ENCODE assay signal across 9 cellular contexts in genomic region chr5:150058480-150059126, GRCh38. TPM values are rescaled to one million over a fixed set of nuclear protein-coding genes. Genes with fewer than 3 reads are reported as not detected.
DNase-seq lines count a peak whose midpoint lies in the region; ATAC-seq and TF ChIP-seq lines count a peak whose summit lies in the region.
"Had no signal": no experiment of that assay in that cellular context is flagged by ENCODE, and none has a peak within 500 bp of the region (broad histone marks: within the 10 kb centered on the region; RNA-seq: fewer than 3 reads in every experiment).

No MANE protein-coding gene starts in this region.

- H3K4me3 ChIP-seq in HL-60 (replicated peaks; ENCODE audit: insufficient read depth, low read length) (no peak overlapping the region), kidney epithelial cell (ENCODE audit: low read depth, low read length) (no peak overlapping the region)

- peaks cover 1% of the 10 kb centered on the region for H3K36me3 ChIP-seq in kidney epithelial cell (ENCODE audit: control insufficient read depth, insufficient read depth, low read length)

- ATAC-seq in activated CD8-positive, alpha-beta T cell treated with anti-CD3 and anti-CD28 coated beads, Interleukin-2, amount 10 ng/mL, durations not matched to agents 7 days and 5 days: no peak
- ATAC-seq in GM19324 (IDR thresholded peaks at IDR 0.05; ENCODE audit: low FRiP score, unreplicated experiment): no peak
- ATAC-seq in GM19328 (IDR thresholded peaks at IDR 0.05; ENCODE audit: unreplicated experiment): no peak

- peak overlapping the region; percentile 40 for H3K27ac ChIP-seq in HL-60 (replicated peaks)
- H3K27ac ChIP-seq: VCaP had no signal

- peaks cover 4% of the 10 kb centered on the region for H3K27me3 Mint-ChIP-seq in activated CD8-positive, alpha-beta T cell treated with anti-CD3 and anti-CD28 coated beads, Interleukin-2, amount 10 ng/mL, durations not matched to agents 7 days and 5 days (ENCODE audit: low read depth)

- no peak overlapping the region for H3K4me3 Mint-ChIP-seq in activated CD8-positive, alpha-beta T cell treated with anti-CD3 and anti-CD28 coated beads, Interleukin-2, amount 10 ng/mL, durations not matched to agents 7 days and 5 days

- peaks cover 6% of the 10 kb centered on the region for H3K4me1 Mint-ChIP-seq in activated CD8-positive, alpha-beta T cell treated with anti-CD3 and anti-CD28 coated beads, Interleukin-2, amount 10 ng/mL, durations not matched to agents 7 days and 5 days (ENCODE audit: low read depth)

- intact Hi-C loops in posterior vena cava (cut with DNase I): no loop called here

- CTCF ChIA-PET in activated CD8-positive, alpha-beta T cell treated with anti-CD3 and anti-CD28 coated beads, Interleukin-2, amount 10 ng/mL, durations not matched to agents 7 days and 5 days (lab: Charles Lee): interaction anchor here (1.3 kb wide), 1 partner anchor 10 kb away, joined by 3 read pairs; no protein-coding TSS in a partner anchor

- DNase-seq in A172 (ENCODE audit: low spot score): peak; percentile 95
- DNase-seq in HL-60 (ENCODE audit: low read depth in 1 of 2, low spot score in 1 of 2): peak; percentile 84 to 89
- DNase-seq in activated CD8-positive, alpha-beta T cell treated with anti-CD3 and anti-CD28 coated beads, Interleukin-2, amount 10 ng/mL, durations not matched to agents 7 days and 5 days: no peak
- DNase-seq in kidney epithelial cell (ENCODE audit: low read depth): peak; percentile 26
- no peak for DNase-seq in stimulated activated CD4-positive, alpha-beta T cell treated with anti-CD3 and anti-CD28 coated beads, Interleukin-4, amount 100 ng/mL, for 4 hours
- no peak for DNase-seq in posterior vena cava (ENCODE audit: low spot score)

- no peaks in the 10 kb centered on the region for H3K9me3 Mint-ChIP-seq in activated CD8-positive, alpha-beta T cell treated with anti-CD3 and anti-CD28 coated beads, Interleukin-2, amount 10 ng/mL, durations not matched to agents 7 days and 5 days (ENCODE audit: insufficient read depth)

- POLR2A ChIA-PET in activated CD8-positive, alpha-beta T cell treated with anti-CD3 and anti-CD28 coated beads, Interleukin-2, amount 10 ng/mL, durations not matched to agents 7 days and 5 days (lab: Charles Lee): no interaction called here

- peaks cover 11% of the 10 kb centered on the region for H3K36me3 Mint-ChIP-seq in activated CD8-positive, alpha-beta T cell treated with anti-CD3 and anti-CD28 coated beads, Interleukin-2, amount 10 ng/mL, durations not matched to agents 7 days and 5 days (ENCODE audit: low read depth)

- no peak for TF ChIP-seq CTCF in HL-60 (IDR thresholded peaks at IDR 0.05; ENCODE audit: insufficient read depth, low read length)
- no peak for TF ChIP-seq CTCF in kidney epithelial cell (IDR thresholded peaks at IDR 0.05; ENCODE audit: insufficient read depth, low read length, poor library complexity, severe bottlenecking)

- H3K27ac Mint-ChIP-seq in activated CD8-positive, alpha-beta T cell treated with anti-CD3 and anti-CD28 coated beads, Interleukin-2, amount 10 ng/mL, durations not matched to agents 7 days and 5 days: peak overlapping the region; percentile 51

- H3K27me3 ChIP-seq in HL-60 (ENCODE audit: insufficient read depth, poor library complexity, severe bottlenecking) (no peaks in the 10 kb centered on the region), kidney epithelial cell (ENCODE audit: control insufficient read depth, insufficient read depth, low read length) (no peaks in the 10 kb centered on the region)

RNA-seq across cellular contexts. Expression of gene CSF1R, which starts 27.8 kb away (rescaled TPM):
- total RNA-seq in A172 (2014; rRNA removed; shearing (Covaris generic)): 0.84 and 0.96 TPM in 2 replicates
- not detected for total RNA-seq in activated CD8-positive, alpha-beta T cell treated with anti-CD3 and anti-CD28 coated beads, Interleukin-2, amount 10 ng/mL, durations not matched to agents 7 days and 5 days
- total RNA-seq in kidney epithelial cell (0.41 and 0.75 TPM in 2 replicates), posterior vena cava (10 to 100 TPM; 30.8 to 55.1 TPM)

RNA-seq across cellular contexts. Expression of gene HMGXB3, which starts 58.1 kb away (rescaled TPM):
- total RNA-seq in A172 (2014; rRNA removed; shearing (Covaris generic)): 36.8 and 37.1 TPM in 2 replicates
- total RNA-seq in activated CD8-positive, alpha-beta T cell treated with anti-CD3 and anti-CD28 coated beads, Interleukin-2, amount 10 ng/mL, durations not matched to agents 7 days and 5 days: 10 to 100 TPM; 36.5 to 37.5 TPM
- total RNA-seq in kidney epithelial cell (64.0 and 72.4 TPM in 2 replicates), posterior vena cava (10 to 100 TPM; 23.7 to 24.2 TPM)

RNA-seq across cellular contexts. Expression of gene TIGD6, which starts 58.1 kb away (rescaled TPM):
- total RNA-seq in A172 (2014; rRNA removed; shearing (Covaris generic)): 8.1 and 14.3 TPM in 2 replicates
- 1 to 10 TPM; 1.1 to 1.4 TPM for total RNA-seq in activated CD8-positive, alpha-beta T cell treated with anti-CD3 and anti-CD28 coated beads, Interleukin-2, amount 10 ng/mL, durations not matched to agents 7 days and 5 days
- total RNA-seq in kidney epithelial cell: 4.1 and 4.7 TPM in 2 replicates
- 1 to 10 TPM; 3.8 to 4.7 TPM for total RNA-seq in posterior vena cava

Comparison
In these comparisons a context has a peak if more than half of its experiments do, and no peak if none do; other contexts are left out.
1. DNase-seq: peak in A172 (single experiment), HL-60 (2 of 2) and kidney epithelial cell (single experiment); none in activated CD8-positive, alpha-beta T cell treated with anti-CD3 and anti-CD28 coated beads, Interleukin-2, amount 10 ng/mL, durations not matched to agents 7 days and 5 days (single experiment), stimulated activated CD4-positive, alpha-beta T cell treated with anti-CD3 and anti-CD28 coated beads, Interleukin-4, amount 100 ng/mL, for 4 hours (0 of 2) and posterior vena cava (single experiment).
2. RNA of gene CSF1R, which starts 27.8 kb away (total RNA-seq): 30.8 to 55.1 TPM in posterior vena cava; 0.84 to 0.96 TPM in A172, 0.41 to 0.75 TPM in kidney epithelial cell and not detected in activated CD8-positive, alpha-beta T cell treated with anti-CD3 and anti-CD28 coated beads, Interleukin-2, amount 10 ng/mL, durations not matched to agents 7 days and 5 days; every median in the first group is over 10 times any median in the second.